Comparison of ENCODE assay signal across 1 cellular context in the genomic region with DNA sequence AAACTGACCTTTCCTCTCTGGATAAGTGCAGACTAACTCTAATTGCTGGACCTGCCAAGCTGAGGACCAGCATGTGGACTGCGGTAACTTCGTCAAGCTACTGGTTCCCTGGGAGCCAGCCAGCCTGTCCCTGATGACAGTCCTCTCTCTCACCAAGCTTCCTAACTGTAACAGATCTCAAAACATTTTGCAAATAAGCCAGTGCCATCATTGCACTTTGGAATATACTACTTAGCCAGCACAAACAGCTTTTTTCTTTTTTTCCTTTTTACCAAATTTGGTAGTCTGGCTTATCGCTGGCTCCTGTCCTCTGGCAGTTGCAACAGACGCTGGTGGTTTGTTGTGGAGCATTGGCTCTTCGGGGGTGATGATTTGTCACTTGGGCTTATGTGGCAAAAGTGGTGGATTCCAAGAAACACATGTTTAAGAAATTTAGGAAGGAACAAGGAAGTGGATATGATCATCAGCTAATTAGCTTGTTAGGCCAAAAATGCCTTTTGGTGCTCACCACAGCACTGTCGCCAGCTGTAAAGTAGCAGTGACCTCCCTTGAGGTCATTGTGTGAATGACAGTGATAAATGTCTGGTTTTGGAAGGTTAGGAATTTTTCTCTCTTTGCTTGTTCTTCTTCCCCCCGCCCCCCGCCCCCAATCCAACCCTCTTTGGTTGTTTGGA.
TF ChIP-seq lines count a peak whose summit lies in the region.

No MANE protein-coding gene starts in this region.

TF ChIP-seq in SK-N-SH treated with all-trans-retinoic acid at 6 μM for 48 hours, 23 proteins besides CTCF, POLR2A, EP300 and RAD21 (continued from another document):
- TF ChIP-seq, protein P1, sequence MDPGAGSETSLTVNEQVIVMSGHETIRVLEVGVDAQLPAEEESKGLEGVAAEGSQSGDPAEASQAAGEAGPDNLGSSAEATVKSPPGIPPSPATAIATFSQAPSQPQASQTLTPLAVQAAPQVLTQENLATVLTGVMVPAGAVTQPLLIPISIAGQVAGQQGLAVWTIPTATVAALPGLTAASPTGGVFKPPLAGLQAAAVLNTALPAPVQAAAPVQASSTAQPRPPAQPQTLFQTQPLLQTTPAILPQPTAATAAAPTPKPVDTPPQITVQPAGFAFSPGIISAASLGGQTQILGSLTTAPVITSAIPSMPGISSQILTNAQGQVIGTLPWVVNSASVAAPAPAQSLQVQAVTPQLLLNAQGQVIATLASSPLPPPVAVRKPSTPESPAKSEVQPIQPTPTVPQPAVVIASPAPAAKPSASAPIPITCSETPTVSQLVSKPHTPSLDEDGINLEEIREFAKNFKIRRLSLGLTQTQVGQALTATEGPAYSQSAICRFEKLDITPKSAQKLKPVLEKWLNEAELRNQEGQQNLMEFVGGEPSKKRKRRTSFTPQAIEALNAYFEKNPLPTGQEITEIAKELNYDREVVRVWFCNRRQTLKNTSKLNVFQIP (CRISPR knock-in tag; IDR thresholded peaks at IDR 0.05; ENCODE audit: borderline replicate concordance, low read depth) = no peak
- no peak for TF ChIP-seq GLIS3 (CRISPR knock-in tag; IDR thresholded peaks at IDR 0.05)
- TF ChIP-seq ZNF8 (CRISPR knock-in tag; IDR thresholded peaks at IDR 0.05) = no peak
- TF ChIP-seq OSR1 (CRISPR knock-in tag; IDR thresholded peaks at IDR 0.05) = no peak
- TF ChIP-seq TOX (CRISPR knock-in tag; IDR thresholded peaks at IDR 0.05; ENCODE audit: borderline replicate concordance) = no peak
- no peak for TF ChIP-seq ESRRG (CRISPR knock-in tag; IDR thresholded peaks at IDR 0.05)
- no peak for TF ChIP-seq ZC3H10 (CRISPR knock-in tag; IDR thresholded peaks at IDR 0.05)
- no peak for TF ChIP-seq SNAI2 (CRISPR knock-in tag; IDR thresholded peaks at IDR 0.05)
- TF ChIP-seq CSRNP3 (CRISPR knock-in tag; IDR thresholded peaks at IDR 0.05) = no peak
- TF ChIP-seq TCF4 (CRISPR knock-in tag; IDR thresholded peaks at IDR 0.05; ENCODE audit: borderline replicate concordance) = no peak
- TF ChIP-seq PPARA (CRISPR knock-in tag; IDR thresholded peaks at IDR 0.05; ENCODE audit: borderline replicate concordance) = no peak
- TF ChIP-seq CREB5 (CRISPR knock-in tag; IDR thresholded peaks at IDR 0.05; ENCODE audit: low read depth) = no peak
- no peak for TF ChIP-seq ISL1 (CRISPR knock-in tag; IDR thresholded peaks at IDR 0.05)
- TF ChIP-seq ZFP3 (CRISPR knock-in tag; IDR thresholded peaks at IDR 0.05) = no peak
- TF ChIP-seq ARNTL (CRISPR knock-in tag; IDR thresholded peaks at IDR 0.05; ENCODE audit: borderline replicate concordance, low read depth) = no peak
- TF ChIP-seq BACH2 (CRISPR knock-in tag; IDR thresholded peaks at IDR 0.05; ENCODE audit: borderline replicate concordance) = no peak
- TF ChIP-seq RARB (CRISPR knock-in tag; IDR thresholded peaks at IDR 0.05) = no peak
- TF ChIP-seq CSDC2 (CRISPR knock-in tag; IDR thresholded peaks at IDR 0.05) = no peak
- TF ChIP-seq ZFP30 (CRISPR knock-in tag; IDR thresholded peaks at IDR 0.05) = no peak
